ENCODE assay signal across 8 cellular contexts in genomic region chr16:14303654-14304394, GRCh38.
A peak's percentile ranks its signal among the peaks of the same experiment; 100 is the strongest.
DNase-seq lines count a peak whose midpoint lies in the region; ATAC-seq and TF ChIP-seq lines count a peak whose summit lies in the region.

No MANE protein-coding gene starts in this region.

- DNase-seq in GM03348 (ENCODE audit: low spot score) (peak; percentile 58), RWPE2 (ENCODE audit: low spot score) (no peak), fibroblast of pulmonary artery (ENCODE audit: low read depth) (no peak), NCI-H146 treated with DMSO at 0.1 percent for 48 hours (lab: John Stamatoyannopoulos, UW; ENCODE audit: unreplicated experiment) (no peak), NCI-H2171 (lab: John Stamatoyannopoulos, UW) (no peak)

- H3K9ac ChIP-seq in rectal smooth muscle tissue (ENCODE audit: low read length) = no peak overlapping the region

- H3K27ac ChIP-seq in RWPE2 (ENCODE audit: poor library complexity, severe bottlenecking) = peak overlapping the region; percentile 77
- H3K27ac ChIP-seq in rectal smooth muscle tissue (ENCODE audit: low read depth, low read length) = peak overlapping the region; percentile 83

- H3K36me3 ChIP-seq in RWPE2 (ENCODE audit: low read depth) = no peaks in the 10 kb centered on the region
- no peaks in the 10 kb centered on the region for H3K36me3 ChIP-seq in rectal smooth muscle tissue (ENCODE audit: control insufficient read depth, insufficient read depth, low read length)

- TF ChIP-seq CTCF in RWPE2 (IDR thresholded peaks at IDR 0.05; ENCODE audit: poor library complexity, severe bottlenecking) = no peak
- no peak for TF ChIP-seq CTCF in fibroblast of pulmonary artery (IDR thresholded peaks at IDR 0.05; ENCODE audit: low read length, missing control alignments)

- no peaks in the 10 kb centered on the region for H3K27me3 ChIP-seq in RWPE2 (ENCODE audit: insufficient read depth, poor library complexity, severe bottlenecking)
- no peaks in the 10 kb centered on the region for H3K27me3 ChIP-seq in rectal smooth muscle tissue (ENCODE audit: control insufficient read depth, insufficient read depth, low read length)

- H3K4me1 ChIP-seq in RWPE2 (ENCODE audit: insufficient read depth, poor library complexity, severe bottlenecking) = peaks cover 44% of the 10 kb centered on the region
- peaks cover 18% of the 10 kb centered on the region for H3K4me1 ChIP-seq in rectal smooth muscle tissue (ENCODE audit: control insufficient read depth, insufficient read depth, low read length)

- H3K9me3 ChIP-seq in RWPE2 (ENCODE audit: severe bottlenecking) = no peaks in the 10 kb centered on the region

- no peak for ATAC-seq in RWPE2 (ENCODE audit: low read depth)
- no peak for ATAC-seq in HG03460 (IDR thresholded peaks at IDR 0.05; ENCODE audit: unreplicated experiment)
- no peak for ATAC-seq in HG03025 (IDR thresholded peaks at IDR 0.05; ENCODE audit: low FRiP score, unreplicated experiment)

- peak overlapping the region; percentile 94 for H3K4me3 ChIP-seq in RWPE2 (ENCODE audit: severe bottlenecking)
- peak overlapping the region; percentile 86 for H3K4me3 ChIP-seq in fibroblast of pulmonary artery (replicated peaks; ENCODE audit: low read depth, low read length)
- peak overlapping the region; percentile 80 for H3K4me3 ChIP-seq in rectal smooth muscle tissue (ENCODE audit: low read length)
